ENCODE assay signal across 25 cellular contexts in the genomic region with DNA sequence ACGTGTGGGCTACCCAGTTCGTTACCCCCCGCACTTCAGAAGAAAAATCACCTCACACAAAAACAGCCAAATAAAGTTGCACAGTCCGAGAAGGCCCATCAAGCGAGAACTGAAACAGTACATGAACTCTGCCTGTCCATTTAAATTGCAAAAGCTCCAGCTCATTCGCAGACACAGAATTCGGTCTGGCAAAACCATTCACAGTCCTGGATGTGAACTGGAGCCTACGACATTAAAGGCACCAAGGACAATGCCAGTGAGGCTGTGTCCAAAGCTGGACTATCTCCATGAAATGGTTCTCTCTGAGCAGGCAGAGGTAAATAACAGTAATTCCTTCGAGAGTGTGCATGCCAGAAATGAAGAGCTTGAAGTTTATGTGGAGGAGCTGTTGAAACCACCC.
"Had no signal": no experiment of that assay in that cellular context is flagged by ENCODE, and none has a peak within 500 bp of the region (broad histone marks: within the 10 kb centered on the region; RNA-seq: fewer than 3 reads in every experiment).

No MANE protein-coding gene starts in this region.

- H3K4me3 Mint-ChIP-seq: activated CD4-positive, alpha-beta memory T cell treated with anti-CD3 and anti-CD28 coated beads for 36 hours; activated naive CD4-positive, alpha-beta T cell treated with anti-CD3 and anti-CD28 coated beads, Interleukin-2, amount 50 U/mL, for 24 hours; activated naive CD8-positive, alpha-beta T cell treated with anti-CD3 and anti-CD28 coated beads, Interleukin-2, amount 50 U/mL, for 24 hours; activated T-helper 1 cell treated with anti-CD3 and anti-CD28 coated beads, Interleukin-12 subunit alpha, Interleukin-12 subunit beta, Interleukin-2, Interleukin-4 antibody, amounts not matched to agents 30 ng/mL and 10 ng/mL and 1 ng/mL, durations not matched to agents 14 hours and 24 hours and 36 hours; dendritic cell treated with granulocyte-macrophage colony-stimulating factor and Interleukin-4, amounts not matched to agents 40 ng/mL and 50 ng/mL, for 4 days; naive thymus-derived CD4-positive, alpha-beta T cell had no signal

- H3K9me3 ChIP-seq: suprapubic skin had no signal

- DNase-seq: activated CD4-positive, alpha-beta T cell treated with anti-CD3 and anti-CD28 coated beads for 48 hours; activated CD8-positive, alpha-beta memory T cell treated with anti-CD3 and anti-CD28 coated beads, Interleukin-2, amount 50 U/mL, for 4 hours; activated gamma-delta T cell; activated naive CD8-positive, alpha-beta T cell treated with anti-CD3 and anti-CD28 coated beads, Interleukin-2, amount 50 U/mL, for 24 hours; activated T-cell treated with anti-CD3 and anti-CD28 coated beads, Interleukin-2, amount 50 U/mL, for 1 hour; caudate nucleus; foreskin keratinocyte; heart right ventricle; left ventricle myocardium superior; mammary epithelial cell; midbrain; naive thymus-derived CD4-positive, alpha-beta T cell; stimulated activated CD4-positive, alpha-beta T cell treated with anti-CD3 and anti-CD28 coated beads, Interleukin-15, amount 100 ng/mL, for 24 hours; stimulated activated CD4-positive, alpha-beta T cell treated with anti-CD3 and anti-CD28 coated beads, Interleukin-2, amount 100 ng/mL, for 24 hours; stimulated activated naive CD4-positive, alpha-beta T cell; T-helper 9 cell had no signal

- H3K36me3 ChIP-seq: esophagus muscularis mucosa, heart right ventricle, right atrium auricular region, suprapubic skin had no signal

- H3K4me3 ChIP-seq: esophagus muscularis mucosa, heart right ventricle, right atrium auricular region, suprapubic skin, tibial nerve had no signal

- H3K9me3 Mint-ChIP-seq: activated naive CD4-positive, alpha-beta T cell treated with anti-CD3 and anti-CD28 coated beads, Interleukin-2, amount 50 U/mL, for 24 hours had no signal

- H3K27ac ChIP-seq: esophagus muscularis mucosa, foreskin keratinocyte, heart right ventricle, right atrium auricular region, suprapubic skin, tibial nerve, VCaP had no signal

- H3K27me3 Mint-ChIP-seq: activated CD4-positive, alpha-beta memory T cell treated with anti-CD3 and anti-CD28 coated beads for 36 hours; activated naive CD4-positive, alpha-beta T cell treated with anti-CD3 and anti-CD28 coated beads, Interleukin-2, amount 50 U/mL, for 24 hours; activated naive CD8-positive, alpha-beta T cell treated with anti-CD3 and anti-CD28 coated beads, Interleukin-2, amount 50 U/mL, for 24 hours; dendritic cell treated with granulocyte-macrophage colony-stimulating factor and Interleukin-4, amounts not matched to agents 40 ng/mL and 50 ng/mL, for 4 days; naive thymus-derived CD4-positive, alpha-beta T cell had no signal

- H3K4me1 ChIP-seq: esophagus muscularis mucosa, foreskin keratinocyte, right atrium auricular region, suprapubic skin had no signal

- H3K27me3 ChIP-seq: esophagus muscularis mucosa, foreskin keratinocyte, heart right ventricle, right atrium auricular region, suprapubic skin, tibial nerve had no signal

- ATAC-seq: foreskin keratinocyte, left ventricle myocardium superior had no signal

- H3K27ac Mint-ChIP-seq: activated CD4-positive, alpha-beta memory T cell treated with anti-CD3 and anti-CD28 coated beads for 36 hours; activated naive CD4-positive, alpha-beta T cell treated with anti-CD3 and anti-CD28 coated beads, Interleukin-2, amount 50 U/mL, for 24 hours; activated naive CD8-positive, alpha-beta T cell treated with anti-CD3 and anti-CD28 coated beads, Interleukin-2, amount 50 U/mL, for 24 hours; activated T-helper 1 cell treated with anti-CD3 and anti-CD28 coated beads, Interleukin-12 subunit alpha, Interleukin-12 subunit beta, Interleukin-2, Interleukin-4 antibody, amounts not matched to agents 30 ng/mL and 10 ng/mL and 1 ng/mL, durations not matched to agents 14 hours and 24 hours and 36 hours; dendritic cell treated with granulocyte-macrophage colony-stimulating factor and Interleukin-4, amounts not matched to agents 40 ng/mL and 50 ng/mL, for 4 days had no signal
